ENCODE assay signal across 8 cellular contexts in the genomic region with DNA sequence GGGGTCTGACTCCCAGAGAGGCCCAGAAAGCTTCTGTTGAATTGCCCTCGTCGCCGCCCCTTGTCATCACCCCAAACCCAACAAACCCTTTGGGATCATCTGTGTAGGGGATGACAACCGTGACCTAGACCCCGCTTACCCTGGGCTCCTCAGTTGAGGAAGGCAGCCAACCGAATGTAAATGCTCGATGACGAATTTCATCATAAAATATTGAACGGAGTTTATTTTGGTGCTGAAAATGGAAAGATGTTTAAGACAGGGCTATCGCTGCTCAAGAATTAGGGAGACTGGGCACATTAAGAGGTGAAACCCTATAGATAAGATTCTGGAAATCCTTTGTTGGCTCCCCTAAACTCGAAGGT. TPM values are rescaled to one million over a fixed set of nuclear protein-coding genes. Genes with fewer than 3 reads are reported as not detected.
DNase-seq lines count a peak whose midpoint lies in the region; FAIRE-seq and TF ChIP-seq lines count a peak whose summit lies in the region.

No MANE protein-coding gene starts in this region.

- H2BK12ac ChIP-seq in trophoblast cell (ENCODE audit: low read length): no peak overlapping the region

- H3K27me3 ChIP-seq in fibroblast of lung (ENCODE audit: control insufficient read depth, insufficient read depth, low read length): no peaks in the 10 kb centered on the region
- no peaks in the 10 kb centered on the region for H3K27me3 ChIP-seq in trophoblast cell (ENCODE audit: insufficient read depth, low read length)

- peak overlapping the region; percentile 97 for H3K18ac ChIP-seq in trophoblast cell (ENCODE audit: low read length)

- no peak for FAIRE-seq in H54 (lab: Jason Lieb, UNC)

- H3K4ac ChIP-seq in trophoblast cell (ENCODE audit: low read depth, low read length): peak overlapping the region; percentile 43

- peaks cover 10% of the 10 kb centered on the region for H3K79me1 ChIP-seq in trophoblast cell (ENCODE audit: low read length)

- peak overlapping the region; percentile 96 for H4K8ac ChIP-seq in trophoblast cell (ENCODE audit: low read depth, low read length)

- H3K36me3 ChIP-seq in fibroblast of lung (ENCODE audit: control insufficient read depth, insufficient read depth, low read length) (no peaks in the 10 kb centered on the region), trophoblast cell (ENCODE audit: control insufficient read depth in 1 of 2, insufficient read depth in 2 of 2, low read length in 2 of 2) (peaks cover 1 to 3% of the 10 kb centered on the region in 2 experiments)

- no peaks in the 10 kb centered on the region for H3K9me3 ChIP-seq in fibroblast of lung (ENCODE audit: control insufficient read depth, insufficient read depth, low read depth, low read length)
- no peaks in the 10 kb centered on the region for H3K9me3 ChIP-seq in trophoblast cell (ENCODE audit: insufficient read depth, low read depth, low read length)

- H4K20me1 ChIP-seq in fibroblast of lung (ENCODE audit: control insufficient read depth, extremely low read depth, insufficient read depth, low read length): no peaks in the 10 kb centered on the region

- H2AK5ac ChIP-seq in trophoblast cell (ENCODE audit: low read length): no peak overlapping the region

- no CpG with 5 or more reads among the region's 11 CpGs for WGBS in trophoblast cell (ENCODE audit: extremely low coverage, insufficient coverage, insufficient read length)

- H3K4me3 ChIP-seq in fibroblast of lung (replicated peaks in 1 of 4; ENCODE audit: control extremely low read depth in 1 of 4, insufficient read depth in 1 of 4, low read depth in 3 of 4, low read length in 4 of 4) (peak overlapping the region; percentile 66 to 85 (median 79)), trophoblast cell (ENCODE audit: low read depth, low read length) (peak overlapping the region; percentile 90)

- H3K23ac ChIP-seq in trophoblast cell (ENCODE audit: low read length): no peak overlapping the region

- H3K4me2 ChIP-seq in fibroblast of lung (ENCODE audit: extremely low read depth, insufficient read depth, low read length) (peak overlapping the region; percentile 60), trophoblast cell (ENCODE audit: low read length) (peak overlapping the region; percentile 76)

- H3K27ac ChIP-seq in RWPE1 (peak overlapping the region; percentile 86), fibroblast of lung (ENCODE audit: insufficient read depth, low read length) (peak overlapping the region; percentile 93), trophoblast cell (ENCODE audit: low read depth, low read length) (peak overlapping the region; percentile 78)

- CTCF ChIA-PET in RWPE1 (lab: Yijun Ruan, JAX): no interaction called here

- peak overlapping the region; percentile 98 for H3K9ac ChIP-seq in fibroblast of lung (ENCODE audit: insufficient read depth, low read length)
- H3K9ac ChIP-seq in trophoblast cell (ENCODE audit: low read length): peak overlapping the region; percentile 85

- DNase-seq in ELR (ENCODE audit: low read depth) (peak; percentile 36), H54 (ENCODE audit: insufficient read length, low spot score) (peak; percentile 6), RWPE1 (ENCODE audit: low spot score) (peak; percentile 2), fibroblast of lung (ENCODE audit: low read depth in 2 of 2) (no peak), trophoblast cell (no peak), SKM-1 treated with dmso at 0.1 percent for 144 hours (lab: John Stamatoyannopoulos, UW; ENCODE audit: unreplicated experiment) (no peak)
- no peak for DNase-seq in activated CD4-positive, alpha-beta T cell treated with anti-CD3 and anti-CD28 coated beads, Interleukin-2, amount 50 U/mL, for 1 hour
- DNase-seq in stimulated activated CD4-positive, alpha-beta T cell treated with anti-CD3 and anti-CD28 coated beads, Interleukin-1b, Interleukin-23, amount 100 ng/mL, for 48 hours: no peak

- POLR2A ChIA-PET in RWPE1 (lab: Yijun Ruan, JAX; ENCODE audit: low non-redundant PET): no interaction called here

- peak overlapping the region; percentile 99 for H3K14ac ChIP-seq in trophoblast cell (ENCODE audit: low read length)

- H3K79me2 ChIP-seq in fibroblast of lung (ENCODE audit: control insufficient read depth, insufficient read depth, low read length): peaks cover 23% of the 10 kb centered on the region
- peaks cover 10% of the 10 kb centered on the region for H3K79me2 ChIP-seq in trophoblast cell (ENCODE audit: control insufficient read depth, insufficient read depth, low read length, poor library complexity)

- TF ChIP-seq POLR2A in H54 (IDR thresholded peaks at IDR 0.05; ENCODE audit: low read depth, low read length): no peak

- TF ChIP-seq CTCF in RWPE1 (conservative IDR thresholded peaks at IDR 0.05; ENCODE audit: low read depth) (no peak), fibroblast of lung (conservative IDR thresholded peaks at IDR 0.05 in 1 of 2, IDR thresholded peaks at IDR 0.05 in 1 of 2; ENCODE audit: low read depth in 1 of 2, low read length in 2 of 2) (no peak)

- H4K91ac ChIP-seq in trophoblast cell (ENCODE audit: low read depth, low read length): no peak overlapping the region

- no peaks in the 10 kb centered on the region for H3K4me1 ChIP-seq in fibroblast of lung (ENCODE audit: control insufficient read depth, extremely low read depth, insufficient read depth, low read length)
- H3K4me1 ChIP-seq in trophoblast cell (ENCODE audit: control insufficient read depth in 1 of 2, insufficient read depth in 2 of 2, low read length in 2 of 2): peaks cover 0 to 2% of the 10 kb centered on the region in 2 experiments

- H2AFZ ChIP-seq in fibroblast of lung (ENCODE audit: low read length) (peak overlapping the region; percentile 92), trophoblast cell (ENCODE audit: insufficient read depth, low read length, poor library complexity) (peak overlapping the region; percentile 99)

- H4K12ac ChIP-seq in trophoblast cell (ENCODE audit: low read depth, low read length): peak overlapping the region; percentile 95

- no peak overlapping the region for H2BK120ac ChIP-seq in trophoblast cell (ENCODE audit: insufficient read depth, low read length, poor library complexity)

- no peak overlapping the region for H2BK5ac ChIP-seq in trophoblast cell (ENCODE audit: low read depth, low read length, poor library complexity)

RNA-seq across cellular contexts. Expression of gene ACTR10, which starts 0.5 kb away (rescaled TPM):
- total RNA-seq in fibroblast of lung: 43.1 and 50.7 TPM in 2 replicates
- 91.2 and 121 TPM in 2 replicates for polyA plus RNA-seq in fibroblast of lung
- polyA plus RNA-seq in fibroblast of lung (2012): 64.6 and 86.4 TPM in 2 replicates
- 3.4 and 12.2 TPM in 2 replicates for polyA minus RNA-seq in fibroblast of lung (ENCODE audit: low replicate concordance)
- polyA plus RNA-seq in trophoblast cell (2013): 40.0 and 40.1 TPM in 2 replicates

RNA-seq across cellular contexts. Expression of gene PSMA3, which starts 44.2 kb away (rescaled TPM):
- total RNA-seq in fibroblast of lung: 80.1 and 81.4 TPM in 2 replicates
- 279 and 299 TPM in 2 replicates for polyA plus RNA-seq in fibroblast of lung
- polyA plus RNA-seq in fibroblast of lung (2012): 166 and 184 TPM in 2 replicates
- polyA minus RNA-seq in fibroblast of lung (ENCODE audit: low replicate concordance): 62.1 and 65.7 TPM in 2 replicates
- polyA plus RNA-seq in trophoblast cell (2013): 405 and 413 TPM in 2 replicates

RNA-seq across cellular contexts. Expression of gene ARMH4, which starts 48.4 kb away (rescaled TPM):
- 3.6 and 6.3 TPM in 2 replicates for total RNA-seq in fibroblast of lung
- 6.8 and 18.7 TPM in 2 replicates for polyA plus RNA-seq in fibroblast of lung
- polyA plus RNA-seq in fibroblast of lung (2012): 4.7 and 7.0 TPM in 2 replicates
- polyA minus RNA-seq in fibroblast of lung (ENCODE audit: low replicate concordance): 2.9 and 6.5 TPM in 2 replicates
- polyA plus RNA-seq in trophoblast cell (2013): 3.8 and 4.1 TPM in 2 replicates

Comparison
In these comparisons a context has a peak if more than half of its experiments do, and no peak if none do; other contexts are left out.
1. DNase-seq: peak in ELR (single experiment), H54 (single experiment) and RWPE1 (single experiment); none in fibroblast of lung (0 of 2), trophoblast cell (0 of 2), SKM-1 treated with dmso at 0.1 percent for 144 hours (single experiment), activated CD4-positive, alpha-beta T cell treated with anti-CD3 and anti-CD28 coated beads, Interleukin-2, amount 50 U/mL, for 1 hour (single experiment) and stimulated activated CD4-positive, alpha-beta T cell treated with anti-CD3 and anti-CD28 coated beads, Interleukin-1b, Interleukin-23, amount 100 ng/mL, for 48 hours (single experiment).
2. Peak in every context shown above with its lines, with median percentiles within 50 percentile points of each other: H3K27ac ChIP-seq.